ENCODE assay signal across 21 cellular contexts in the genomic region with DNA sequence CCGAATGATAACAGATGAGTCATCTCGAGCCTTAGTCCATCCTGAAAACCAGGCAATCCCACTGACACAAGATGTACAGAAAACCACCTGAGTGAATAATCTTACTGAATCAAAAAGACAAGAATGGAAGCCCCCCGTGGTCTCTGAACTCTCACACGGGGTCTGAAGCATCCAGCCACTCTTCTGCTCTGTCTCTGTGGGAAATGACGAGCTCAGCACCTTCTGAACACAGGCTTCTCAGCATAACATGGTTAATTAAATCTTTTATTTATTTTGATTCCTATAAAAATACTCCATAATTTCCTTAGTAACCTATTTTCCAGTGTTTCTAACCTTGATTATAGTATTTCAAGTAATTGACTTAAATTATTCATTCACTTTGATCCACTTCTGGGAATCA.
A peak's percentile ranks its signal among the peaks of the same experiment; 100 is the strongest.
DNase-seq lines count a peak whose midpoint lies in the region; ATAC-seq, FAIRE-seq and TF ChIP-seq lines count a peak whose summit lies in the region.
"Had no signal": no experiment of that assay in that cellular context is flagged by ENCODE, and none has a peak within 500 bp of the region (broad histone marks: within the 10 kb centered on the region; RNA-seq: fewer than 3 reads in every experiment).

No MANE protein-coding gene starts in this region.

- POLR2A ChIA-PET in A549 (lab: Yijun Ruan, JAX) (no interaction called here), K562 (lab: Yijun Ruan, JAX) (no interaction called here)

- TF ChIP-seq RAD21 in A549 (conservative IDR thresholded peaks at IDR 0.05 in 1 of 2, IDR thresholded peaks at IDR 0.05 in 1 of 2) (no peak), K562 (CRISPR knock-in tag; conservative IDR thresholded peaks at IDR 0.05 in 1 of 2, IDR thresholded peaks at IDR 0.05 in 1 of 2) (no peak)

- ATAC-seq in A549 (no peak), K562 (no peak)
- ATAC-seq in activated CD4-positive, CD25-positive, alpha-beta regulatory T cell treated with anti-CD3 and anti-CD28 coated beads, Interleukin-2, amount 50 U/mL, for 24 hours = no peak
- ATAC-seq: CD8-positive, alpha-beta T cell had no signal

- H3K4me1 ChIP-seq in A549 (no peaks in the 10 kb centered on the region), K562 (replicated peaks in 1 of 2; ENCODE audit: control insufficient read depth in 2 of 2, insufficient read depth in 2 of 2, low read length in 2 of 2) (no peaks in the 10 kb centered on the region), vagina (no peaks in the 10 kb centered on the region)
- H3K4me1 ChIP-seq: BLaER1 treated with 17β-estradiol and CSF1 and Interleukin-3, amounts not matched to agents 10 nM and 100 nM; Caco-2 had no signal

- CTCF ChIA-PET in A549 (lab: Yijun Ruan, JAX) = no interaction called here
- CTCF ChIA-PET in K562 (lab: Yijun Ruan, JAX; ENCODE audit: low intra/inter-chr PET ratio) = no interaction called here

- H3K9ac ChIP-seq in K562 (ENCODE audit: insufficient read depth in 1 of 2, low read depth in 2 of 2, low read length in 2 of 2) = no peak overlapping the region
- H3K9ac ChIP-seq: BLaER1 treated with 17β-estradiol and CSF1 and Interleukin-3, amounts not matched to agents 10 nM and 100 nM had no signal

- TF ChIP-seq CTCF in A549 (IDR thresholded peaks at IDR 0.05) (no peak), K562 (IDR thresholded peaks at IDR 0.05 in 2 of 3, conservative IDR thresholded peaks at IDR 0.05 in 1 of 3; ENCODE audit: insufficient read depth in 2 of 3, low read depth in 1 of 3, low read length in 3 of 3) (no peak), vagina (IDR thresholded peaks at IDR 0.05) (no peak)

- H3K9me3 ChIP-seq in A549 (no peaks in the 10 kb centered on the region), K562 (replicated peaks; ENCODE audit: control insufficient read depth, insufficient read depth, low read depth, low read length) (no peaks in the 10 kb centered on the region), vagina (no peaks in the 10 kb centered on the region)
- H3K9me3 ChIP-seq: BLaER1 treated with 17β-estradiol and CSF1 and Interleukin-3, amounts not matched to agents 10 nM and 100 nM; Caco-2 had no signal

- H3K27ac ChIP-seq in A549 (no peak overlapping the region), K562 (ENCODE audit: extremely low read depth, low read depth, low read length) (no peak overlapping the region), vagina (no peak overlapping the region)
- H3K27ac ChIP-seq: BLaER1 treated with 17β-estradiol and CSF1 and Interleukin-3, amounts not matched to agents 10 nM and 100 nM; C4-2B had no signal

- H3K36me3 ChIP-seq in K562 (ENCODE audit: control insufficient read depth, insufficient read depth, low read length) = no peaks in the 10 kb centered on the region
- H3K36me3 ChIP-seq in vagina = no peaks in the 10 kb centered on the region
- H3K36me3 ChIP-seq: BLaER1 treated with 17β-estradiol and CSF1 and Interleukin-3, amounts not matched to agents 10 nM and 100 nM had no signal

- H3K9me1 ChIP-seq in K562 (ENCODE audit: control insufficient read depth, insufficient read depth, low read length) = no peaks in the 10 kb centered on the region

- no peak overlapping the region for H2AFZ ChIP-seq in K562 (ENCODE audit: low read depth, low read length)

- TF ChIP-seq EP300 in A549 (IDR thresholded peaks at IDR 0.05) (no peak), K562 (IDR thresholded peaks at IDR 0.05; ENCODE audit: low read length) (no peak)

- WGBS in A549 (ENCODE audit: missing lambda C conversion rate) = 8% methylated on average over 5 of the region's 5 CpGs
- 3% methylated on average over 5 of the region's 5 CpGs for WGBS in K562 (ENCODE audit: insufficient coverage, low coverage, missing lambda C conversion rate)

- no peaks in the 10 kb centered on the region for H3K79me2 ChIP-seq in K562 (ENCODE audit: control insufficient read depth, insufficient read depth, low read length)

- FAIRE-seq in A549 (lab: Jason Lieb, UNC) = no peak
- FAIRE-seq in K562 (lab: Jason Lieb, UNC) = no peak
- FAIRE-seq: A204.1, D721Med, G401.6 had no signal

- no TSS peak for BruUV-seq in K562 (replicated peaks; lab: Mats Ljungman, UMichigan)

- no peaks in the 10 kb centered on the region for H4K20me1 ChIP-seq in K562 (replicated peaks; ENCODE audit: control insufficient read depth, insufficient read depth, low read length)
- H4K20me1 ChIP-seq: BLaER1 treated with 17β-estradiol and CSF1 and Interleukin-3, amounts not matched to agents 10 nM and 100 nM had no signal

- in situ Hi-C loops in K562 (cut with MboI) = no loop called here

- intact Hi-C loops in K562 (cut with micrococcal nuclease) (no loop called here), vagina (cut with DNase I) (no loop called here)

- no peak overlapping the region for H3K4me2 ChIP-seq in A549
- H3K4me2 ChIP-seq in K562 (ENCODE audit: insufficient read depth, low read length) = no peak overlapping the region
- H3K4me2 ChIP-seq: BLaER1 treated with 17β-estradiol and CSF1 and Interleukin-3, amounts not matched to agents 10 nM and 100 nM had no signal

- H3K27me3 ChIP-seq in K562 (ENCODE audit: control insufficient read depth in 2 of 2, insufficient read depth in 2 of 2, low read length in 2 of 2) (peaks cover 14 to 42% of the 10 kb centered on the region in 2 experiments), vagina (no peaks in the 10 kb centered on the region)
- H3K27me3 ChIP-seq: BLaER1 treated with 17β-estradiol and CSF1 and Interleukin-3, amounts not matched to agents 10 nM and 100 nM had no signal

- DNase-seq in A549 (ENCODE audit: low read depth in 1 of 2, low spot score in 1 of 2) (no peak), HT1080 (ENCODE audit: low read depth) (peak; percentile 3), RPMI7951 (ENCODE audit: low read depth) (peak; percentile 11), K562 (ENCODE audit: extremely low read depth in 1 of 4, low spot score in 3 of 4) (no peak), dermis blood vessel endothelial cell (no peak), vagina (ENCODE audit: extremely low spot score in 2 of 2) (no peak), NCI-H526 (lab: John Stamatoyannopoulos, UW) (no peak)
- DNase-seq: 8988T; AML-193; Caco-2; Calu3; CD4-positive, alpha-beta T cell; CD8-positive, alpha-beta T cell; DMS79 treated with DMSO at 0.1 percent for 48 hours; GF-D8 had no signal

- H3K4me3 ChIP-seq in A549 (no peak overlapping the region), K562 (no peak overlapping the region), vagina (no peak overlapping the region)
- H3K4me3 ChIP-seq: BLaER1 treated with 17β-estradiol and CSF1 and Interleukin-3, amounts not matched to agents 10 nM and 100 nM had no signal

- no peak for TF ChIP-seq POLR2A in A549 (IDR thresholded peaks at IDR 0.05; ENCODE audit: low read length)
- TF ChIP-seq POLR2A in K562 (conservative IDR thresholded peaks at IDR 0.05) = no peak
- no peak for TF ChIP-seq POLR2A in vagina (IDR thresholded peaks at IDR 0.05)

TF ChIP-seq in A549, 52 proteins besides CTCF, POLR2A, EP300 and RAD21:
- TF ChIP-seq EHMT2 (IDR thresholded peaks at IDR 0.05; ENCODE audit: low read depth) (no peak), MAFK (IDR thresholded peaks at IDR 0.05; ENCODE audit: partially characterized antibody) (peak; percentile 25)

TF ChIP-seq in K562, 482 proteins besides CTCF, POLR2A, EP300 and RAD21:
- TF ChIP-seq FOXK2 (conservative IDR thresholded peaks at IDR 0.05 in 1 of 2, IDR thresholded peaks at IDR 0.05 in 1 of 2; ENCODE audit: low read depth in 2 of 2) (no peak), FOSL1 (tag; conservative IDR thresholded peaks at IDR 0.05) (peak; percentile 49), ELF1 (tag; IDR thresholded peaks at IDR 0.05) (no peak), KHSRP (IDR thresholded peaks at IDR 0.05) (no peak), JUND (IDR thresholded peaks at IDR 0.05; ENCODE audit: borderline replicate concordance, low read depth, low read length) (peak; percentile 57), JUND (tag; IDR thresholded peaks at IDR 0.05; ENCODE audit: borderline replicate concordance, low read depth, low read length) (peak; percentile 36; the same call in 1 of the 3 replicates), ASH1L (IDR thresholded peaks at IDR 0.05; ENCODE audit: borderline replicate concordance, low read depth, partially characterized antibody) (no peak), IRF9 (tag; IDR thresholded peaks at IDR 0.05) (no peak)
- TF ChIP-seq, protein P1, sequence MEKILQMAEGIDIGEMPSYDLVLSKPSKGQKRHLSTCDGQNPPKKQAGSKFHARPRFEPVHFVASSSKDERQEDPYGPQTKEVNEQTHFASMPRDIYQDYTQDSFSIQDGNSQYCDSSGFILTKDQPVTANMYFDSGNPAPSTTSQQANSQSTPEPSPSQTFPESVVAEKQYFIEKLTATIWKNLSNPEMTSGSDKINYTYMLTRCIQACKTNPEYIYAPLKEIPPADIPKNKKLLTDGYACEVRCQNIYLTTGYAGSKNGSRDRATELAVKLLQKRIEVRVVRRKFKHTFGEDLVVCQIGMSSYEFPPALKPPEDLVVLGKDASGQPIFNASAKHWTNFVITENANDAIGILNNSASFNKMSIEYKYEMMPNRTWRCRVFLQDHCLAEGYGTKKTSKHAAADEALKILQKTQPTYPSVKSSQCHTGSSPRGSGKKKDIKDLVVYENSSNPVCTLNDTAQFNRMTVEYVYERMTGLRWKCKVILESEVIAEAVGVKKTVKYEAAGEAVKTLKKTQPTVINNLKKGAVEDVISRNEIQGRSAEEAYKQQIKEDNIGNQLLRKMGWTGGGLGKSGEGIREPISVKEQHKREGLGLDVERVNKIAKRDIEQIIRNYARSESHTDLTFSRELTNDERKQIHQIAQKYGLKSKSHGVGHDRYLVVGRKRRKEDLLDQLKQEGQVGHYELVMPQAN (IDR thresholded peaks at IDR 0.05; ENCODE audit: borderline replicate concordance) = no peak
TF ChIP-seq in K562: peak in this region for 2.

Comparison
In these comparisons a context has a peak if more than half of its experiments do, and no peak if none do; other contexts are left out.
1. DNase-seq: peak in HT1080 (single experiment) and RPMI7951 (single experiment); none in A549 (0 of 2), K562 (0 of 4), dermis blood vessel endothelial cell (single experiment), vagina (0 of 2) and NCI-H526 (0 of 2).
2. Of the 35 proteins assayed by ChIP-seq in both K562 and A549: peak only in K562: none; only in A549: MAFK; in both: none; in neither: 34.